ENCODE assay signal across 8 cellular contexts in genomic region chr10:110206988-110207804, GRCh38. TPM values are rescaled to one million over a fixed set of nuclear protein-coding genes. Genes with fewer than 3 reads are reported as not detected.
DNase-seq lines count a peak whose midpoint lies in the region; ATAC-seq and TF ChIP-seq lines count a peak whose summit lies in the region.

Gene MXI1 (plus strand): TSS chr10:110207605. CDS start chr10:110207809, 204 bp downstream.

- H3K36me3 Mint-ChIP-seq in activated naive CD8-positive, alpha-beta T cell treated with anti-CD3 and anti-CD28 coated beads, Interleukin-2, amount 10 ng/mL, durations not matched to agents 7 days and 5 days = no peaks in the 10 kb centered on the region
- no peaks in the 10 kb centered on the region for H3K36me3 Mint-ChIP-seq in neural crest cell (ENCODE audit: low read depth)

- H3K4me1 Mint-ChIP-seq in activated naive CD8-positive, alpha-beta T cell treated with anti-CD3 and anti-CD28 coated beads, Interleukin-2, amount 10 ng/mL, durations not matched to agents 7 days and 5 days = peaks cover 25% of the 10 kb centered on the region
- peaks cover 38% of the 10 kb centered on the region for H3K4me1 Mint-ChIP-seq in neural crest cell

- H3K27ac ChIP-seq in Panc1 (ENCODE audit: low read length) = no peak within 1 kb of the TSS
- H3K27ac ChIP-seq in aorta (ENCODE audit: low read depth in 1 of 2, low read length in 2 of 2) = peak within 1 kb of the TSS; percentile 5 to 81

- 4% methylated on average over 36 to 37 of the region's 37 CpGs for WGBS in aorta, 2 donors

- TF ChIP-seq CTCF in Panc1 (IDR thresholded peaks at IDR 0.05) (no peak), neural crest cell (conservative IDR thresholded peaks at IDR 0.05) (no peak)

- BruUV-seq in Panc1 (replicated peaks; lab: Mats Ljungman, UMichigan) = no TSS peak

- peaks cover 28% of the 10 kb centered on the region for H3K27me3 Mint-ChIP-seq in activated naive CD8-positive, alpha-beta T cell treated with anti-CD3 and anti-CD28 coated beads, Interleukin-2, amount 10 ng/mL, durations not matched to agents 7 days and 5 days
- H3K27me3 Mint-ChIP-seq in neural crest cell (ENCODE audit: low read depth) = peaks cover 15% of the 10 kb centered on the region

- ATAC-seq in GM21423 (IDR thresholded peaks at IDR 0.05; ENCODE audit: unreplicated experiment) (peak; percentile 35), Panc1 (peak; percentile 80), aorta (ENCODE audit: low FRiP score) (peak; percentile 20)
- peak; percentile 11 for ATAC-seq in activated naive CD8-positive, alpha-beta T cell treated with anti-CD3 and anti-CD28 coated beads, Interleukin-2, amount 10 ng/mL, durations not matched to agents 7 days and 5 days (ENCODE audit: low read depth)

- H3K9me3 ChIP-seq in Panc1 (ENCODE audit: control insufficient read depth, insufficient read depth, low read depth, low read length) (no peaks in the 10 kb centered on the region), aorta (ENCODE audit: control insufficient read depth, low read length) (no peaks in the 10 kb centered on the region)

- in situ Hi-C loops in Panc1 (cut with HindIII; ENCODE audit: low pct_unique_long_range_greater_than_20kb, low sequenced_read_pairs) = no loop called here

- no peaks in the 10 kb centered on the region for H3K9me3 Mint-ChIP-seq in activated naive CD8-positive, alpha-beta T cell treated with anti-CD3 and anti-CD28 coated beads, Interleukin-2, amount 10 ng/mL, durations not matched to agents 7 days and 5 days
- H3K9me3 Mint-ChIP-seq in neural crest cell = no peaks in the 10 kb centered on the region

- H3K4me3 ChIP-seq in Panc1 (ENCODE audit: low read depth in 2 of 2, low read length in 2 of 2) = peak within 1 kb of the TSS; percentile 70 to 82
- peak within 1 kb of the TSS; percentile 61 to 84 for H3K4me3 ChIP-seq in aorta (ENCODE audit: low read length in 2 of 2)

- intact Hi-C loops in Panc1 (cut with micrococcal nuclease; ENCODE audit: unreplicated experiment) = loop anchor here (5.0 kb wide), 2 partner anchors 70 kb away; no protein-coding TSS in a partner anchor
- intact Hi-C loops in aorta (cut with DNase I) = loop anchor here in 1 of 2 donors (5.0 kb wide), 1 partner anchor 70 kb away; no protein-coding TSS in a partner anchor

- H3K4me1 ChIP-seq in Panc1 (ENCODE audit: control insufficient read depth, insufficient read depth, low read length) = peaks cover 4% of the 10 kb centered on the region; the same call in 1 of the 2 replicates
- H3K4me1 ChIP-seq in aorta (ENCODE audit: control insufficient read depth in 1 of 2, insufficient read depth in 2 of 2, low read length in 2 of 2) = peaks cover 0 to 3% of the 10 kb centered on the region in 2 donors

- CTCF ChIA-PET in Panc1 (lab: Charles Lee) = interaction anchor here (0.5 to 1.1 kb wide), 3 partner anchors 17 to 69 kb away, joined by 3 to 5 read pairs (median 4); no protein-coding TSS in a partner anchor

- H3K27me3 ChIP-seq in Panc1 (ENCODE audit: control insufficient read depth, insufficient read depth, low read length) (peaks cover 2% of the 10 kb centered on the region; the same call in 1 of the 2 replicates), aorta (ENCODE audit: control insufficient read depth in 1 of 2, insufficient read depth in 2 of 2, low read length in 1 of 2) (no peaks in the 10 kb centered on the region)

- H3K4me3 Mint-ChIP-seq in activated naive CD8-positive, alpha-beta T cell treated with anti-CD3 and anti-CD28 coated beads, Interleukin-2, amount 10 ng/mL, durations not matched to agents 7 days and 5 days = peak within 1 kb of the TSS; percentile 91
- peak within 1 kb of the TSS; percentile 98 for H3K4me3 Mint-ChIP-seq in neural crest cell

- DNase-seq in Daoy (ENCODE audit: low read depth) = peak; percentile 68
- peak; percentile 84 for DNase-seq in HK-2 (ENCODE audit: unreplicated experiment)
- DNase-seq in Panc1 (ENCODE audit: low read depth, low spot score) = no peak
- DNase-seq in activated naive CD8-positive, alpha-beta T cell treated with anti-CD3 and anti-CD28 coated beads, Interleukin-2, amount 10 ng/mL, durations not matched to agents 7 days and 5 days = peak; percentile 60
- peak; percentile 81 for DNase-seq in globus pallidus (ENCODE audit: low spot score)
- peak; percentile 53 for DNase-seq in neural crest cell (ENCODE audit: low read depth, low spot score)
- DNase-seq in aorta = peak; percentile 84 to 88

- H3K36me3 ChIP-seq in Panc1 (ENCODE audit: control insufficient read depth, insufficient read depth, low read length) (no peaks in the 10 kb centered on the region; the same call in 1 of the 2 replicates), aorta (ENCODE audit: control insufficient read depth in 1 of 2, insufficient read depth in 2 of 2, low read length in 1 of 2) (no peaks in the 10 kb centered on the region)

- peak within 1 kb of the TSS; percentile 84 for H3K27ac Mint-ChIP-seq in activated naive CD8-positive, alpha-beta T cell treated with anti-CD3 and anti-CD28 coated beads, Interleukin-2, amount 10 ng/mL, durations not matched to agents 7 days and 5 days
- peak within 1 kb of the TSS; percentile 54 for H3K27ac Mint-ChIP-seq in neural crest cell (ENCODE audit: unreplicated experiment)

- POLR2A ChIA-PET in Panc1 (lab: Charles Lee) = no interaction called here
- POLR2A ChIA-PET in activated naive CD8-positive, alpha-beta T cell treated with anti-CD3 and anti-CD28 coated beads, Interleukin-2, amount 10 ng/mL, durations not matched to agents 7 days and 5 days (lab: Charles Lee) = interaction anchor here (0.9 to 2.9 kb wide), 3 partner anchors 98 to 199 kb away, joined by 4 to 15 read pairs (median 6); partner anchors contain the start of genes ADD3 and SMNDC1

RNA-seq across cellular contexts. Expression of gene MXI1, which starts in this region (rescaled TPM):
- total RNA-seq in Daoy (2014; rRNA removed; shearing (Covaris generic)) = 4.3 and 6.5 TPM in 2 replicates
- total RNA-seq in Panc1 (2021; ENCODE audit: unreplicated experiment) (12.1 TPM), neural crest cell (18.6 and 20.6 TPM in 2 replicates), aorta (100 to 1,000 TPM in 1 of 2 donors, 10 to 100 TPM in 1; 72.3 to 121 TPM)
- polyA plus RNA-seq in Panc1 (2012; ENCODE audit: insufficient read length) = 22.9 TPM
- 10 to 100 TPM; 29.8 to 33.2 TPM for total RNA-seq in activated naive CD8-positive, alpha-beta T cell treated with anti-CD3 and anti-CD28 coated beads, Interleukin-2, amount 10 ng/mL, durations not matched to agents 7 days and 5 days
- 100 to 1,000 TPM in 1 of 2 donors, 10 to 100 TPM in 1; 79.9 to 101 TPM for polyA plus RNA-seq in aorta

Comparison
In these comparisons a context has a peak if more than half of its experiments do, and no peak if none do; other contexts are left out.
1. ATAC-seq: peak in every context shown above with its lines; median percentile 80 in Panc1; 35 in GM21423; 20 in aorta; 11 in activated naive CD8-positive, alpha-beta T cell treated with anti-CD3 and anti-CD28 coated beads, Interleukin-2, amount 10 ng/mL, durations not matched to agents 7 days and 5 days.